ENCODE assay signal across 9 cellular contexts in the genomic region with DNA sequence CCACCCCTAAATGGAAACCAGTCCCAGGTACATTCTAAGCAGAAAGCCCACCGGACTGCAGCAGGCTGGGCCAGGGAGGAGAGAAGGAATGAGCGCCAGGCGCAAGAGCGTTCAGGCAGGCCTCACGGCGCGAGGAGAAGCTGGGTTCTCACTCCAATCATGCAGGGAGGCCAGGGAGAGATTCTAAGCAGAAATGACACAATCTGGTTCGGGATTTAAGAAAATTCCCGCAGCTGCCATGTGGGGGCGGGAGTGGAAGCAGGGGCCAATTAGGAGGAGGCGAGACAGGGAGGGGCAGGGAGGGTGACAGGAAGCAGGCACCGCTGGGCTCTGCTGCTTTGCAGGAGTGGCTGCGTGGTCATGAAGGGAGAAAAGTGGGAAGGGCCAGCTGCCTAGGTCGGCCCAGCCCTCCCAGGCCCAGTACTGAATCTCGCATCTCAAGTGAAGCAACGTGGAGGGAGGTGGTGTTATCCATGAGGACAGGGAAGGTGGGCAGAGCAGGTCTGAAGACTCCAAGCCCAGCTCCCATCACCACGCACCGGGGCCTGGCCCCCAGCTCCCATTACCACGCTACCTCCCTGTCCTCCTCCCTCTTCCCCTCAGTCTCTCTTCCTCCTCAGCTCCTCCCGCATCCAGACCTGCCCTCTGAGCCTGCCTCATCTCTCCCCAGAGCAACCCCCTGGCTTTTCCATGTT. TPM values are rescaled to one million over a fixed set of nuclear protein-coding genes. Genes with fewer than 3 reads are reported as not detected.
A peak's percentile ranks its signal among the peaks of the same experiment; 100 is the strongest.
DNase-seq lines count a peak whose midpoint lies in the region; ATAC-seq and TF ChIP-seq lines count a peak whose summit lies in the region.
"Had no signal": no experiment of that assay in that cellular context is flagged by ENCODE, and none has a peak within 500 bp of the region (broad histone marks: within the 10 kb centered on the region; RNA-seq: fewer than 3 reads in every experiment).

No MANE protein-coding gene starts in this region.

- whole genome bisulfite sequencing in SK-N-SH (ENCODE audit: low lambda C conversion rate), result 74% methylated on average over 16 of the region's 20 CpGs
- WGBS in heart right ventricle, 2 donors, result 58 to 63% methylated on average over 19 to 20 of the region's 20 CpGs

- no peak overlapping the region for H3K4me2 ChIP-seq in SK-N-SH

- H3K27ac Mint-ChIP-seq in stimulated activated effector memory CD8-positive, alpha-beta T cell treated with anti-CD3 and anti-CD28 coated beads, Interleukin-12 subunit alpha, Interleukin-12 subunit beta, amount 100 ng/mL, for 72 hours, result peak overlapping the region; percentile 52
- H3K27ac Mint-ChIP-seq in activated naive CD4-positive, alpha-beta T cell treated with anti-CD3 and anti-CD28 coated beads for 36 hours, result no peak overlapping the region

- H3K27me3 Mint-ChIP-seq in activated naive CD4-positive, alpha-beta T cell treated with anti-CD3 and anti-CD28 coated beads for 36 hours (ENCODE audit: low read depth), result no peaks in the 10 kb centered on the region
- H3K27me3 Mint-ChIP-seq: IgD-negative memory B cell had no signal

- peak; percentile 66 to 92 (median 82) for ATAC-seq in heart right ventricle
- no peak for ATAC-seq in stimulated activated effector memory CD8-positive, alpha-beta T cell treated with anti-CD3 and anti-CD28 coated beads, Interleukin-12 subunit alpha, Interleukin-12 subunit beta, amount 100 ng/mL, for 72 hours
- no peak for ATAC-seq in GM21381 (IDR thresholded peaks at IDR 0.05; ENCODE audit: unreplicated experiment)

- H4K20me1 ChIP-seq in SK-N-SH (ENCODE audit: insufficient read depth), result no peaks in the 10 kb centered on the region

- TF ChIP-seq RAD21 in SK-N-SH (IDR thresholded peaks at IDR 0.05; ENCODE audit: low read length), result peak; percentile 9; the same call in 1 of the 2 replicates

- no peak overlapping the region for H3K4me3 Mint-ChIP-seq in stimulated activated effector memory CD8-positive, alpha-beta T cell treated with anti-CD3 and anti-CD28 coated beads, Interleukin-12 subunit alpha, Interleukin-12 subunit beta, amount 100 ng/mL, for 72 hours
- no peak overlapping the region for H3K4me3 Mint-ChIP-seq in activated naive CD4-positive, alpha-beta T cell treated with anti-CD3 and anti-CD28 coated beads for 36 hours
- H3K4me3 Mint-ChIP-seq: IgD-negative memory B cell had no signal

- DNase-seq in NCI-H748 (lab: John Stamatoyannopoulos, UW; ENCODE audit: unreplicated experiment), result peak; percentile 22
- DNase-seq in NCI-H748 treated with DMSO at 0.1 percent for 48 hours (lab: John Stamatoyannopoulos, UW), result no peak
- DNase-seq in SK-N-SH, result peak; percentile 84
- peak; percentile 57 to 65 for DNase-seq in heart right ventricle
- DNase-seq in stimulated activated effector memory CD8-positive, alpha-beta T cell treated with anti-CD3 and anti-CD28 coated beads, Interleukin-12 subunit alpha, Interleukin-12 subunit beta, amount 100 ng/mL, for 72 hours (ENCODE audit: low spot score in 2 of 2), result no peak
- DNase-seq in NCI-H1694 (lab: John Stamatoyannopoulos, UW), result no peak
- DNase-seq in activated naive CD4-positive, alpha-beta T cell treated with anti-CD3 and anti-CD28 coated beads for 36 hours, result no peak

- POLR2A ChIA-PET in SK-N-SH (lab: Yijun Ruan, JAX), result interaction anchor here (1.2 kb wide), 1 partner anchor 12 kb away, joined by 4 read pairs; a partner anchor contains a TSS

- H3K36me3 Mint-ChIP-seq in stimulated activated effector memory CD8-positive, alpha-beta T cell treated with anti-CD3 and anti-CD28 coated beads, Interleukin-12 subunit alpha, Interleukin-12 subunit beta, amount 100 ng/mL, for 72 hours, result peaks cover 21% of the 10 kb centered on the region
- peaks cover 8% of the 10 kb centered on the region for H3K36me3 Mint-ChIP-seq in activated naive CD4-positive, alpha-beta T cell treated with anti-CD3 and anti-CD28 coated beads for 36 hours (ENCODE audit: low read depth)

- H3K9ac ChIP-seq in SK-N-SH, result no peak overlapping the region

- no peaks in the 10 kb centered on the region for H3K9me2 ChIP-seq in SK-N-SH

- H3K27me3 ChIP-seq in SK-N-SH (ENCODE audit: insufficient read depth), result no peaks in the 10 kb centered on the region
- H3K27me3 ChIP-seq in heart right ventricle, result no peaks in the 10 kb centered on the region

- peaks cover 7 to 9% of the 10 kb centered on the region in 2 experiments for H3K36me3 ChIP-seq in SK-N-SH (replicated peaks in 1 of 2; ENCODE audit: control insufficient read depth in 1 of 2, insufficient read depth in 2 of 2, low read length in 1 of 2)
- H3K36me3 ChIP-seq in heart right ventricle, result peaks cover 0 to 45% (median 0%) of the 10 kb centered on the region in 9 donors

- no peaks in the 10 kb centered on the region for H3K9me3 Mint-ChIP-seq in stimulated activated effector memory CD8-positive, alpha-beta T cell treated with anti-CD3 and anti-CD28 coated beads, Interleukin-12 subunit alpha, Interleukin-12 subunit beta, amount 100 ng/mL, for 72 hours
- no peaks in the 10 kb centered on the region for H3K9me3 Mint-ChIP-seq in activated naive CD4-positive, alpha-beta T cell treated with anti-CD3 and anti-CD28 coated beads for 36 hours
- H3K9me3 Mint-ChIP-seq: IgD-negative memory B cell had no signal

- intact Hi-C loops in heart right ventricle (cut with DNase I), result no loop called here
- intact Hi-C loops in activated naive CD4-positive, alpha-beta T cell treated with anti-CD3 and anti-CD28 coated beads for 36 hours (cut with micrococcal nuclease), result no loop called here

- no peak overlapping the region; a peak in 1 of 4 replicates for H3K27ac ChIP-seq in SK-N-SH (ENCODE audit: low read depth in 2 of 2, low read length in 1 of 2)
- H3K27ac ChIP-seq in heart right ventricle, result peak overlapping the region in 3 of 10 donors; percentile 6 to 48 (median 12)

- H3K4me3 ChIP-seq in SK-N-SH (ENCODE audit: low read depth in 2 of 2, low read length in 1 of 2) (no peak overlapping the region), heart right ventricle (no peak overlapping the region)

- TF ChIP-seq EP300 in SK-N-SH (IDR thresholded peaks at IDR 0.05; ENCODE audit: borderline replicate concordance in 1 of 2, low read depth in 1 of 2, low read length in 1 of 2), result no peak

- CTCF ChIA-PET in SK-N-SH (lab: Yijun Ruan, JAX), result interaction anchor here (0.6 to 1.9 kb wide), 7 partner anchors 9 to 128 kb away, joined by 3 to 13 read pairs (median 5); a partner anchor contains a TSS
- CTCF ChIA-PET in activated naive CD4-positive, alpha-beta T cell treated with anti-CD3 and anti-CD28 coated beads for 36 hours (lab: Charles Lee), result no interaction called here

- no peaks in the 10 kb centered on the region for H3K79me2 ChIP-seq in SK-N-SH (ENCODE audit: insufficient read depth)

- H3K4me1 Mint-ChIP-seq in stimulated activated effector memory CD8-positive, alpha-beta T cell treated with anti-CD3 and anti-CD28 coated beads, Interleukin-12 subunit alpha, Interleukin-12 subunit beta, amount 100 ng/mL, for 72 hours, result peaks cover 22% of the 10 kb centered on the region
- peaks cover 4% of the 10 kb centered on the region for H3K4me1 Mint-ChIP-seq in activated naive CD4-positive, alpha-beta T cell treated with anti-CD3 and anti-CD28 coated beads for 36 hours (ENCODE audit: low read depth)

- H3K4me1 ChIP-seq in SK-N-SH (ENCODE audit: control insufficient read depth in 1 of 2, insufficient read depth in 2 of 2, low read depth in 1 of 2, low read length in 1 of 2) (peaks cover 4 to 16% of the 10 kb centered on the region in 2 experiments; a peak in 2 of 4 replicates), heart right ventricle (peaks cover 0 to 11% (median 0%) of the 10 kb centered on the region in 9 donors)

- H3K9me3 ChIP-seq in SK-N-SH (no peaks in the 10 kb centered on the region), heart right ventricle (no peaks in the 10 kb centered on the region)

- H2AFZ ChIP-seq in SK-N-SH (ENCODE audit: low read depth), result no peak overlapping the region

- H3F3A ChIP-seq in SK-N-SH (replicated peaks; ENCODE audit: insufficient read depth), result peaks cover 6% of the 10 kb centered on the region

- peak; percentile 9; the same call in 1 of the 2 replicates for TF ChIP-seq CTCF in SK-N-SH (IDR thresholded peaks at IDR 0.05)
- peak in 5 of 9 donors; percentile 3 to 22 (median 13) for TF ChIP-seq CTCF in heart right ventricle (IDR thresholded peaks at IDR 0.05)

TF ChIP-seq in SK-N-SH, 30 proteins besides CTCF, POLR2A, EP300 and RAD21:
- TF ChIP-seq YY1 (IDR thresholded peaks at IDR 0.05; ENCODE audit: low read depth) (no peak), MXI1 (IDR thresholded peaks at IDR 0.05; ENCODE audit: low read depth, low read length) (peak; percentile 52; the same call in 1 of the 2 replicates), GATA2 (CRISPR knock-in tag; IDR thresholded peaks at IDR 0.05) (no peak), NFIC (IDR thresholded peaks at IDR 0.05; ENCODE audit: borderline replicate concordance) (no peak)

RNA-seq across cellular contexts. Expression of a gene that starts 11.8 kb away (rescaled TPM):
- polyA plus RNA-seq in SK-N-SH (2012; rRNA removed), result 4.6 and 7.0 TPM in 2 replicates
- 1.9 and 3.3 TPM in 2 replicates for polyA plus RNA-seq in SK-N-SH (2012; cell fraction: cytosol; rRNA removed)
- 29.0 and 38.1 TPM in 2 replicates for polyA plus RNA-seq in SK-N-SH (2012; cell fraction: nucleus; rRNA removed)
- total RNA-seq in heart right ventricle, result 1 to 10 TPM; 2.4 to 5.7 (median 3.3) TPM
- polyA plus RNA-seq in heart right ventricle, result 1 to 10 TPM; 2.4 to 3.8 TPM
- 10 to 100 TPM; 10.7 to 11.2 TPM for total RNA-seq in activated naive CD4-positive, alpha-beta T cell treated with anti-CD3 and anti-CD28 coated beads for 36 hours

Comparison
In these comparisons a context has a peak if more than half of its experiments do, and no peak if none do; other contexts are left out.
1. DNase-seq: peak in NCI-H748 (single experiment), SK-N-SH (single experiment) and heart right ventricle (2 of 2); none in NCI-H748 treated with DMSO at 0.1 percent for 48 hours (single experiment), stimulated activated effector memory CD8-positive, alpha-beta T cell treated with anti-CD3 and anti-CD28 coated beads, Interleukin-12 subunit alpha, Interleukin-12 subunit beta, amount 100 ng/mL, for 72 hours (0 of 2), NCI-H1694 (single experiment) and activated naive CD4-positive, alpha-beta T cell treated with anti-CD3 and anti-CD28 coated beads for 36 hours (single experiment).
2. ATAC-seq: peak in heart right ventricle (8 of 8); none in stimulated activated effector memory CD8-positive, alpha-beta T cell treated with anti-CD3 and anti-CD28 coated beads, Interleukin-12 subunit alpha, Interleukin-12 subunit beta, amount 100 ng/mL, for 72 hours (single experiment) and GM21381 (single experiment).